In genomic region chr15:66704783-66705113, GRCh38 we compare ENCODE assay signal across 10 cellular contexts. TPM values are rescaled to one million over a fixed set of nuclear protein-coding genes. Genes with fewer than 3 reads are reported as not detected.
DNase-seq lines count a peak whose midpoint lies in the region; ATAC-seq, FAIRE-seq and TF ChIP-seq lines count a peak whose summit lies in the region.
"Had no signal": no experiment of that assay in that cellular context is flagged by ENCODE, and none has a peak within 500 bp of the region (broad histone marks: within the 10 kb centered on the region; RNA-seq: fewer than 3 reads in every experiment).

No MANE protein-coding gene starts in this region.

- peaks cover 22 to 27% of the 10 kb centered on the region in 2 donors for H3K4me1 Mint-ChIP-seq in immature natural killer cell

- H3K4me1 ChIP-seq in HCT116 (ENCODE audit: control insufficient read depth in 1 of 2, insufficient read depth in 2 of 2, low read length in 2 of 2) (peaks cover 48 to 69% of the 10 kb centered on the region in 2 experiments), SJSA1 (replicated peaks) (peaks cover 68% of the 10 kb centered on the region), skeletal muscle tissue (ENCODE audit: control insufficient read depth in 3 of 3, insufficient read depth in 3 of 3, low read length in 3 of 3) (peaks cover 38 to 46% (median 39%) of the 10 kb centered on the region in 3 donors)

- no peak for TF ChIP-seq CTCF in HCT116 (IDR thresholded peaks at IDR 0.05 in 2 of 3, conservative IDR thresholded peaks at IDR 0.05 in 1 of 3; ENCODE audit: borderline replicate concordance in 1 of 3, insufficient read depth in 1 of 3, low read depth in 2 of 3, low read length in 2 of 3)

- H2AFZ ChIP-seq in HCT116 (ENCODE audit: low read depth, low read length, poor library complexity, severe bottlenecking) = no peak overlapping the region

- H3K4me2 ChIP-seq in HCT116 (ENCODE audit: low read length) = peak overlapping the region; percentile 99

- DNase-seq in HCT116 (ENCODE audit: low read depth, low spot score) = no peak
- DNase-seq in SJSA1 (ENCODE audit: low read depth in 1 of 2, low spot score in 2 of 2) = no peak
- no peak for DNase-seq in immature natural killer cell
- DNase-seq in GM12892 (ENCODE audit: insufficient read length) = no peak
- no peak for DNase-seq in H54 (ENCODE audit: insufficient read length, low spot score)
- no peak for DNase-seq in NCI-H774 (lab: John Stamatoyannopoulos, UW)
- DNase-seq: activated CD4-positive, alpha-beta memory T cell treated with anti-CD3 and anti-CD28 coated beads, Interleukin-2, amount 10 ng/mL, durations not matched to agents 7 days and 5 days; NCI-H526 treated with DMSO at 0.1 percent for 48 hours had no signal

- H3K27ac ChIP-seq in HCT116 (ENCODE audit: low read depth, low read length) (no peak overlapping the region), SJSA1 (no peak overlapping the region), skeletal muscle tissue (ENCODE audit: low read depth, low read length) (no peak overlapping the region)

- TF ChIP-seq POLR2A in HCT116 (IDR thresholded peaks at IDR 0.05; ENCODE audit: borderline replicate concordance, extremely low read depth, insufficient read depth, insufficient read length) (no peak), GM12892 (IDR thresholded peaks at IDR 0.05; ENCODE audit: low read depth, low read length) (no peak), H54 (IDR thresholded peaks at IDR 0.05; ENCODE audit: low read depth, low read length) (no peak)

- no peak overlapping the region for H3K27ac Mint-ChIP-seq in immature natural killer cell

- H3K27me3 ChIP-seq in HCT116 (ENCODE audit: insufficient read depth, low read length) = no peaks in the 10 kb centered on the region
- H3K27me3 ChIP-seq in SJSA1 (replicated peaks) = no peaks in the 10 kb centered on the region
- H3K27me3 ChIP-seq in skeletal muscle tissue (ENCODE audit: control insufficient read depth in 3 of 3, insufficient read depth in 3 of 3, low read length in 3 of 3) = peaks cover 0 to 8% (median 0%) of the 10 kb centered on the region in 3 donors

- BruUV-seq in HCT116 (replicated peaks; lab: Mats Ljungman, UMichigan) = no TSS peak

- H3K36me3 ChIP-seq in HCT116 (ENCODE audit: control insufficient read depth in 1 of 2, insufficient read depth in 2 of 2, low read length in 2 of 2) (no peaks in the 10 kb centered on the region), SJSA1 (peaks cover 65% of the 10 kb centered on the region), skeletal muscle tissue (ENCODE audit: control insufficient read depth in 3 of 3, insufficient read depth in 3 of 3, low read length in 3 of 3) (no peaks in the 10 kb centered on the region)

- ATAC-seq in HCT116 (no peak), HG03571 (IDR thresholded peaks at IDR 0.05; ENCODE audit: unreplicated experiment) (no peak)

- H3K27me3 Mint-ChIP-seq in immature natural killer cell (ENCODE audit: low read depth in 3 of 3) = peaks cover 6 to 19% (median 16%) of the 10 kb centered on the region in 3 donors

- no peaks in the 10 kb centered on the region for H3K36me3 Mint-ChIP-seq in immature natural killer cell

- peak overlapping the region; percentile 29 to 87 (median 80) for H3K4me3 Mint-ChIP-seq in immature natural killer cell

- intact Hi-C loops in HCT116 (cut with micrococcal nuclease) = loop anchor here (5.0 kb wide), 1 partner anchor 148 kb away; no protein-coding TSS in a partner anchor

- POLR2A ChIA-PET in HCT116 (lab: Charles Lee) = interaction anchor here (1.0 kb wide), 1 partner anchor 10 kb away, joined by 3 read pairs; no protein-coding TSS in a partner anchor

- no peaks in the 10 kb centered on the region for H3K9me2 ChIP-seq in HCT116 (ENCODE audit: insufficient read depth)

- H3K9ac ChIP-seq in HCT116 (ENCODE audit: low read length) (peak overlapping the region; percentile 68; the same call in 1 of the 2 replicates), skeletal muscle tissue (ENCODE audit: low read depth in 1 of 3, low read length in 3 of 3) (peak overlapping the region in 2 of 3 donors; percentile 25 to 87)

- TF ChIP-seq RAD21 in HCT116 (IDR thresholded peaks at IDR 0.05; ENCODE audit: low read depth) = no peak

- CTCF ChIA-PET in HCT116 (lab: Charles Lee) = no interaction called here

- RAD21 ChIA-PET in HCT116 (lab: Charles Lee; ENCODE audit: low non-redundant PET in 1 of 2, low total read pairs in 2 of 2, uncharacterized antibody in 2 of 2, unreplicated experiment in 2 of 2) = interaction anchor here in 1 of 2 experiments (0.8 kb wide), 1 partner anchor 81 kb away, joined by 3 read pairs; no protein-coding TSS in a partner anchor

- no peak overlapping the region for H3K4me3 ChIP-seq in HCT116 (replicated peaks in 1 of 2; ENCODE audit: low read depth in 1 of 2, low read length in 2 of 2)
- H3K4me3 ChIP-seq in SJSA1 = peak overlapping the region; percentile 81
- H3K4me3 ChIP-seq in skeletal muscle tissue (ENCODE audit: low read length in 3 of 3) = peak overlapping the region; percentile 57 to 96 (median 74)

- H3K79me2 ChIP-seq in HCT116 (ENCODE audit: insufficient read depth, low read length) = peaks cover 13% of the 10 kb centered on the region

- no peaks in the 10 kb centered on the region for H3K9me3 Mint-ChIP-seq in immature natural killer cell
- H3K9me3 Mint-ChIP-seq: activated CD4-positive, alpha-beta memory T cell treated with anti-CD3 and anti-CD28 coated beads, Interleukin-2, amount 10 ng/mL, durations not matched to agents 7 days and 5 days had no signal

- H3K9me3 ChIP-seq in HCT116 (ENCODE audit: control insufficient read depth in 1 of 2, insufficient read depth in 1 of 2, low read depth in 1 of 2, low read length in 2 of 2) (no peaks in the 10 kb centered on the region), SJSA1 (replicated peaks) (no peaks in the 10 kb centered on the region), skeletal muscle tissue (ENCODE audit: control insufficient read depth in 3 of 3, low read length in 3 of 3) (no peaks in the 10 kb centered on the region)

- no peaks in the 10 kb centered on the region for H4K20me1 ChIP-seq in HCT116 (ENCODE audit: insufficient read depth)

- FAIRE-seq in GM12892 (lab: Jason Lieb, UNC) (no peak), H54 (lab: Jason Lieb, UNC) (no peak)

TF ChIP-seq in HCT116, 20 proteins besides CTCF, POLR2A, EP300 and RAD21 (continues in another document):
- TF ChIP-seq FOSL1 (IDR thresholded peaks at IDR 0.05; ENCODE audit: low read depth) (no peak), SRF (IDR thresholded peaks at IDR 0.05; ENCODE audit: low read depth) (no peak), ZNF274 (IDR thresholded peaks at IDR 0.05; ENCODE audit: low read depth, low read length) (no peak), ZFX (IDR thresholded peaks at IDR 0.05) (no peak), ELF1 (IDR thresholded peaks at IDR 0.05; ENCODE audit: borderline replicate concordance, low read depth) (no peak), ATF3 (IDR thresholded peaks at IDR 0.05) (no peak), YY1 (IDR thresholded peaks at IDR 0.05; ENCODE audit: extremely low read depth, insufficient replicate concordance, low read depth, low read length) (no peak), ZBTB33 (IDR thresholded peaks at IDR 0.05; ENCODE audit: extremely low read depth, insufficient replicate concordance, low read length) (no peak), MAX (IDR thresholded peaks at IDR 0.05) (no peak), CEBPB (IDR thresholded peaks at IDR 0.05; ENCODE audit: low read depth) (no peak), EZH2 (IDR thresholded peaks at IDR 0.05) (no peak), CBX3 (IDR thresholded peaks at IDR 0.05; ENCODE audit: low read depth) (no peak), EGR1 (IDR thresholded peaks at IDR 0.05; ENCODE audit: low read depth) (no peak), SP1 (IDR thresholded peaks at IDR 0.05; ENCODE audit: low read depth) (no peak), JUND (IDR thresholded peaks at IDR 0.05) (no peak), TCF7L2 (IDR thresholded peaks at IDR 0.05; ENCODE audit: borderline replicate concordance, extremely low read depth, insufficient read depth, insufficient read length) (no peak), EZH2phosphoT487 (IDR thresholded peaks at IDR 0.05; ENCODE audit: borderline replicate concordance) (no peak)

RNA-seq across cellular contexts. Expression of gene SMAD6, which starts 2.7 kb away (rescaled TPM):
- 6.6 TPM for total RNA-seq in HCT116 (2021; ENCODE audit: unreplicated experiment)
- 2.9 and 3.0 TPM in 2 replicates for polyA plus RNA-seq in HCT116 (2012)
- total RNA-seq in SJSA1 (2014; rRNA removed; shearing (Covaris generic)) = 46.4 and 78.8 TPM in 2 replicates
- not detected for polyA plus RNA-seq in immature natural killer cell
- 8.9 TPM for total RNA-seq in skeletal muscle tissue
- polyA plus RNA-seq in GM12892 (2012; ENCODE audit: missing spikeins) = not detected

Comparison
In these comparisons a context has a peak if more than half of its experiments do, and no peak if none do; other contexts are left out.
1. H3K4me3 ChIP-seq: peak in SJSA1 (single experiment) and skeletal muscle tissue (3 of 3); none in HCT116 (0 of 2).